In genomic region chr5:61735999-61736398, GRCh38 we compare ENCODE assay signal across 16 cellular contexts.
DNase-seq lines count a peak whose midpoint lies in the region; ATAC-seq, FAIRE-seq and TF ChIP-seq lines count a peak whose summit lies in the region.
"Had no signal": no experiment of that assay in that cellular context is flagged by ENCODE, and none has a peak within 500 bp of the region (broad histone marks: within the 10 kb centered on the region; RNA-seq: fewer than 3 reads in every experiment).

No MANE protein-coding gene starts in this region.

- 10 to 30% methylated on average over 2 of the region's 2 CpGs for WGBS in pancreas, 2 donors

- no peaks in the 10 kb centered on the region for H3K9me3 Mint-ChIP-seq in mesothelial cell of epicardium

- H3K4me3 ChIP-seq in epithelial cell of proximal tubule (ENCODE audit: low read depth, low read length) = peak overlapping the region; percentile 30
- no peak overlapping the region for H3K4me3 ChIP-seq in pancreas
- H3K4me3 ChIP-seq: A549, GM12878, GM23248 had no signal

- peak; percentile 46 for ATAC-seq in GM18907 (IDR thresholded peaks at IDR 0.05; ENCODE audit: unreplicated experiment)
- peak; percentile 32 to 73 (median 66) for ATAC-seq in pancreas
- no peak for ATAC-seq in HG03460 (IDR thresholded peaks at IDR 0.05; ENCODE audit: unreplicated experiment)
- ATAC-seq in HG03045 (IDR thresholded peaks at IDR 0.05; ENCODE audit: unreplicated experiment) = no peak
- ATAC-seq: A549, GM12878, PC-3 had no signal

- H3K27ac Mint-ChIP-seq in mesothelial cell of epicardium = peak overlapping the region; percentile 88

- no peaks in the 10 kb centered on the region for H3K36me3 ChIP-seq in pancreas

- TF ChIP-seq CTCF in epithelial cell of proximal tubule (conservative IDR thresholded peaks at IDR 0.05; ENCODE audit: low read depth, low read length) = no peak
- no peak for TF ChIP-seq CTCF in mesothelial cell of epicardium (IDR thresholded peaks at IDR 0.05; ENCODE audit: unreplicated experiment)
- TF ChIP-seq CTCF in pancreas (IDR thresholded peaks at IDR 0.05) = no peak

- H3K27me3 Mint-ChIP-seq in mesothelial cell of epicardium (ENCODE audit: low read depth) = peaks cover 4% of the 10 kb centered on the region

- H3K9me3 ChIP-seq in pancreas = no peaks in the 10 kb centered on the region
- H3K9me3 ChIP-seq: A549, Caco-2 had no signal

- no peak for FAIRE-seq in pancreas (lab: Jason Lieb, UNC)
- FAIRE-seq: A549, GM12878 had no signal

- intact Hi-C loops in pancreas (cut with DNase I) = no loop called here

- DNase-seq in epithelial cell of proximal tubule (ENCODE audit: low read depth) = peak; percentile 73
- no peak for DNase-seq in mesothelial cell of epicardium (ENCODE audit: low spot score in 2 of 2, unreplicated experiment in 2 of 2)
- DNase-seq in pancreas = no peak
- no peak for DNase-seq in occipital lobe (lab: John Stamatoyannopoulos, UW)
- no peak for DNase-seq in NCI-H1417 (lab: John Stamatoyannopoulos, UW)
- DNase-seq: Caco-2, NCI-H1092, NCI-H2107, PC-3 had no signal

- peaks cover 50% of the 10 kb centered on the region for H3K4me1 Mint-ChIP-seq in mesothelial cell of epicardium

- H3K4me1 ChIP-seq in pancreas = peaks cover 0 to 4% (median 0%) of the 10 kb centered on the region in 3 donors
- H3K4me1 ChIP-seq: A549, Caco-2 had no signal

- H3K27me3 ChIP-seq in pancreas = no peaks in the 10 kb centered on the region

- no peaks in the 10 kb centered on the region for H3K36me3 Mint-ChIP-seq in mesothelial cell of epicardium

- H3K27ac ChIP-seq in pancreas = peak overlapping the region; percentile 23 to 48 (median 44)
- H3K27ac ChIP-seq: A549, GM23248, KMS-11 had no signal

- no peak overlapping the region for H3K4me3 Mint-ChIP-seq in mesothelial cell of epicardium

Comparison
In these comparisons a context has a peak if more than half of its experiments do, and no peak if none do; other contexts are left out.
1. ATAC-seq: peak in GM18907 (single experiment) and pancreas (4 of 4); none in HG03460 (single experiment) and HG03045 (single experiment).